In the genomic region with DNA sequence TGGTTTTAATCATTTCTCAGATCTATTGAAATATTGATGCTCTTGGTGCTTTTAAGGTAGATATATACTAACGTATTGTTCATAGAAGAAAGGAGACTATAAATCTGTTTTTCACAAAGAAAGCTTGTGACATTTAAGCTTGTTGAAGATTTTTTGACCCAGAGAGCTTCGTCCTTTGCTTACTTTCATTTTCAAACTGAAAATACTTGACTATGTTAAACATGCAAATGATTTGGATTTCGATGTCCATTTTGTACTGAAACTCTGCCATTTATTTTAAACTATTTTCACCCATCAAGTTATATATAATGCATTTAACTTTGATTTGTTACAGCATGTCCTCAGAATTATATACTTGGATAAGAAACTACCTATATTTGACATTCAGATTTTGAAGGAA, we compare ENCODE assay signal across 11 cellular contexts.
A peak's percentile ranks its signal among the peaks of the same experiment; 100 is the strongest.
DNase-seq lines count a peak whose midpoint lies in the region; ATAC-seq and TF ChIP-seq lines count a peak whose summit lies in the region.
"Had no signal": no experiment of that assay in that cellular context is flagged by ENCODE, and none has a peak within 500 bp of the region (broad histone marks: within the 10 kb centered on the region; RNA-seq: fewer than 3 reads in every experiment).

No MANE protein-coding gene starts in this region.

- H3K4me3 Mint-ChIP-seq in immature natural killer cell (peak overlapping the region; percentile 74 to 89 (median 81)), endothelial cell (ENCODE audit: unreplicated experiment) (no peak overlapping the region)

- H3K27ac Mint-ChIP-seq in immature natural killer cell = peak overlapping the region; percentile 54 to 86 (median 80)
- no peak overlapping the region for H3K27ac Mint-ChIP-seq in endothelial cell (ENCODE audit: unreplicated experiment)

- H3K9me3 Mint-ChIP-seq in immature natural killer cell = peaks cover 0 to 2% (median 0%) of the 10 kb centered on the region in 6 donors
- no peaks in the 10 kb centered on the region for H3K9me3 Mint-ChIP-seq in endothelial cell (ENCODE audit: unreplicated experiment)

- ATAC-seq in GM21528 (IDR thresholded peaks at IDR 0.05; ENCODE audit: low FRiP score, unreplicated experiment) (peak; percentile 51), left colon (no peak)

- peak overlapping the region; percentile 39 for H3K4me3 ChIP-seq in GM12865 (ENCODE audit: low read depth, low read length)
- H3K4me3 ChIP-seq: thoracic aorta had no signal

- TF ChIP-seq CTCF in GM12865 (IDR thresholded peaks at IDR 0.05; ENCODE audit: insufficient read depth, low read depth, low read length, missing control alignments) (no peak), endothelial cell (IDR thresholded peaks at IDR 0.05; ENCODE audit: unreplicated experiment) (no peak)

- H3K36me3 Mint-ChIP-seq in immature natural killer cell (no peaks in the 10 kb centered on the region), endothelial cell (ENCODE audit: low read depth, unreplicated experiment) (no peaks in the 10 kb centered on the region)

- peaks cover 8 to 13% of the 10 kb centered on the region in 2 donors for H3K4me1 Mint-ChIP-seq in immature natural killer cell
- no peaks in the 10 kb centered on the region for H3K4me1 Mint-ChIP-seq in endothelial cell (ENCODE audit: unreplicated experiment)

- intact Hi-C loops in left colon (cut with DNase I, micrococcal nuclease) = no loop called here

- H3K27me3 Mint-ChIP-seq in immature natural killer cell (ENCODE audit: low read depth in 3 of 3) (peaks cover 0 to 2% (median 0%) of the 10 kb centered on the region in 3 donors), endothelial cell (ENCODE audit: unreplicated experiment) (no peaks in the 10 kb centered on the region)

- DNase-seq in GM12865 (ENCODE audit: low read depth) (peak; percentile 3), RPMI7951 (ENCODE audit: low read depth) (peak; percentile 16), immature natural killer cell (no peak), NK-92 (lab: John Stamatoyannopoulos, UW; ENCODE audit: unreplicated experiment) (no peak), endothelial cell (ENCODE audit: low spot score) (no peak), left colon (no peak), NCI-H2171 (lab: John Stamatoyannopoulos, UW) (no peak)
- DNase-seq: activated naive CD4-positive, alpha-beta T cell treated with anti-CD3 and anti-CD28 coated beads, Interleukin-2, amount 50 U/mL, for 16 hours; stimulated activated CD4-positive, alpha-beta T cell treated with anti-CD3 and anti-CD28 coated beads, Interleukin-4, amount 100 ng/mL, for 4 hours had no signal

Comparison
In these comparisons a context has a peak if more than half of its experiments do, and no peak if none do; other contexts are left out.
1. DNase-seq: peak in GM12865 (single experiment) and RPMI7951 (single experiment); none in immature natural killer cell (0 of 3), NK-92 (single experiment), endothelial cell (single experiment), left colon (0 of 2) and NCI-H2171 (single experiment).